12 cellular contexts compared by ENCODE assay signal in genomic region chr19:49559928-49560327, GRCh38. TPM values are rescaled to one million over a fixed set of nuclear protein-coding genes. Genes with fewer than 3 reads are reported as not detected.
A peak's percentile ranks its signal among the peaks of the same experiment; 100 is the strongest.
DNase-seq lines count a peak whose midpoint lies in the region; ATAC-seq and TF ChIP-seq lines count a peak whose summit lies in the region.
"Had no signal": no experiment of that assay in that cellular context is flagged by ENCODE, and none has a peak within 500 bp of the region (broad histone marks: within the 10 kb centered on the region; RNA-seq: fewer than 3 reads in every experiment).

No MANE protein-coding gene starts in this region.

- peaks cover 48% of the 10 kb centered on the region for H3K36me3 Mint-ChIP-seq in activated CD8-positive, alpha-beta memory T cell treated with anti-CD3 and anti-CD28 coated beads, Interleukin-2, amount 10 ng/mL, durations not matched to agents 7 days and 5 days
- peaks cover 6% of the 10 kb centered on the region for H3K36me3 Mint-ChIP-seq in glutamatergic neuron (ENCODE audit: unreplicated experiment)
- H3K36me3 Mint-ChIP-seq in Caco-2 (ENCODE audit: insufficient read depth, unreplicated experiment), result peaks cover 63% of the 10 kb centered on the region

- POLR2A ChIA-PET in Caco-2 (lab: Charles Lee), result no interaction called here

- TF ChIP-seq CTCF in glutamatergic neuron (IDR thresholded peaks at IDR 0.05; ENCODE audit: partially characterized antibody, unreplicated experiment) (no peak), spleen (IDR thresholded peaks at IDR 0.05 in 8 of 11, conservative IDR thresholded peaks at IDR 0.05 in 3 of 11) (no peak), Caco-2 (IDR thresholded peaks at IDR 0.05; ENCODE audit: insufficient read depth in 1 of 2, low read depth in 1 of 2, low read length in 1 of 2, severe bottlenecking in 1 of 2, unreplicated experiment in 1 of 2) (no peak)

- H3K27ac ChIP-seq in HUES64 (ENCODE audit: low read depth, low read length), result no peak overlapping the region
- peak overlapping the region in 7 of 8 donors; percentile 44 to 85 (median 60) for H3K27ac ChIP-seq in spleen
- H3K27ac ChIP-seq: lower lobe of right lung had no signal

- H3K9ac ChIP-seq in HUES64 (ENCODE audit: low read depth, low read length), result 0 out of 2 replicates have a peak overlapping the region, but pooled peaks have one; percentile 5

- peaks cover 71% of the 10 kb centered on the region for H3K4me1 Mint-ChIP-seq in activated CD8-positive, alpha-beta memory T cell treated with anti-CD3 and anti-CD28 coated beads, Interleukin-2, amount 10 ng/mL, durations not matched to agents 7 days and 5 days
- H3K4me1 Mint-ChIP-seq in glutamatergic neuron (ENCODE audit: low read depth, unreplicated experiment), result peaks cover 19% of the 10 kb centered on the region
- peaks cover 2% of the 10 kb centered on the region for H3K4me1 Mint-ChIP-seq in Caco-2 (ENCODE audit: low read depth, unreplicated experiment)

- no peak for TF ChIP-seq POLR2A in spleen (IDR thresholded peaks at IDR 0.05)

- intact Hi-C loops in spleen (cut with DNase I; ENCODE audit: low total_unique reads) (no loop called here), Caco-2 (cut with micrococcal nuclease; ENCODE audit: unreplicated experiment) (no loop called here)

- H3K27me3 Mint-ChIP-seq in activated CD8-positive, alpha-beta memory T cell treated with anti-CD3 and anti-CD28 coated beads, Interleukin-2, amount 10 ng/mL, durations not matched to agents 7 days and 5 days, result no peaks in the 10 kb centered on the region
- peaks cover 15% of the 10 kb centered on the region for H3K27me3 Mint-ChIP-seq in glutamatergic neuron (ENCODE audit: unreplicated experiment)
- H3K27me3 Mint-ChIP-seq in Caco-2 (ENCODE audit: insufficient read depth, unreplicated experiment), result no peaks in the 10 kb centered on the region

- no peaks in the 10 kb centered on the region for H3K9me3 Mint-ChIP-seq in activated CD8-positive, alpha-beta memory T cell treated with anti-CD3 and anti-CD28 coated beads, Interleukin-2, amount 10 ng/mL, durations not matched to agents 7 days and 5 days (ENCODE audit: low read depth)
- H3K9me3 Mint-ChIP-seq in glutamatergic neuron (ENCODE audit: unreplicated experiment) (peaks cover 8% of the 10 kb centered on the region), Caco-2 (ENCODE audit: unreplicated experiment) (no peaks in the 10 kb centered on the region)

- no peaks in the 10 kb centered on the region for H3K27me3 ChIP-seq in HUES64 (ENCODE audit: insufficient read depth, low read length)
- H3K27me3 ChIP-seq in spleen (replicated peaks in 1 of 7), result no peaks in the 10 kb centered on the region
- no peaks in the 10 kb centered on the region for H3K27me3 ChIP-seq in Caco-2 (replicated peaks; ENCODE audit: control insufficient read depth, insufficient read depth, low read length)

- WGBS in HUES64, result 82% methylated on average over 15 of the region's 15 CpGs
- 68 to 86% (median 82%) methylated on average over 11 to 15 of the region's 15 CpGs for WGBS in spleen, 5 donors

- ATAC-seq in activated CD8-positive, alpha-beta memory T cell treated with anti-CD3 and anti-CD28 coated beads, Interleukin-2, amount 10 ng/mL, durations not matched to agents 7 days and 5 days, result peak; percentile 14
- ATAC-seq in GM21381 (IDR thresholded peaks at IDR 0.05; ENCODE audit: unreplicated experiment) (no peak), HG03045 (IDR thresholded peaks at IDR 0.05; ENCODE audit: unreplicated experiment) (no peak)

- CTCF ChIA-PET in activated CD8-positive, alpha-beta memory T cell treated with anti-CD3 and anti-CD28 coated beads, Interleukin-2, amount 10 ng/mL, durations not matched to agents 7 days and 5 days (lab: Charles Lee), result interaction anchor here (1.7 to 19.1 kb wide), 4 partner anchors 9 to 57 kb away, joined by 7 to 325 read pairs (median 84); no protein-coding TSS in a partner anchor
- CTCF ChIA-PET in Caco-2 (lab: Charles Lee), result interaction anchor here (1.8 kb wide), 1 partner anchor 13 kb away, joined by 5 read pairs; no protein-coding TSS in a partner anchor

- H3K27ac Mint-ChIP-seq in activated CD8-positive, alpha-beta memory T cell treated with anti-CD3 and anti-CD28 coated beads, Interleukin-2, amount 10 ng/mL, durations not matched to agents 7 days and 5 days, result peak overlapping the region; percentile 88
- H3K27ac Mint-ChIP-seq in glutamatergic neuron (ENCODE audit: unreplicated experiment), result peak overlapping the region; percentile 91
- no peak overlapping the region for H3K27ac Mint-ChIP-seq in Caco-2 (ENCODE audit: unreplicated experiment)

- H3K4me1 ChIP-seq in HUES64 (ENCODE audit: insufficient read depth, low read length) (no peaks in the 10 kb centered on the region; the same call in 1 of the 2 replicates), spleen (peaks cover 24 to 95% (median 59%) of the 10 kb centered on the region in 6 donors), Caco-2 (peaks cover under 1% of the 10 kb centered on the region; the same call in 1 of the 2 replicates)

- no peak for DNase-seq in activated CD8-positive, alpha-beta memory T cell treated with anti-CD3 and anti-CD28 coated beads, Interleukin-2, amount 10 ng/mL, durations not matched to agents 7 days and 5 days
- peak; percentile 67 for DNase-seq in glutamatergic neuron
- no peak for DNase-seq in spleen
- no peak for DNase-seq in Caco-2
- DNase-seq in NOMO-1 treated with dmso at 0.1 percent for 144 hours (lab: John Stamatoyannopoulos, UW; ENCODE audit: unreplicated experiment), result no peak
- DNase-seq: DMS 273 treated with DMSO at 0.1 percent for 48 hours, lower lobe of right lung, NCI-H1694 treated with DMSO at 0.1 percent for 48 hours, T1000 had no signal

- H3K4me3 ChIP-seq in HUES64 (ENCODE audit: low read length), result no peak overlapping the region
- H3K4me3 ChIP-seq in spleen, result peak overlapping the region in 4 of 8 donors; percentile 10 to 55 (median 26)
- H3K4me3 ChIP-seq in Caco-2 (ENCODE audit: low read depth, low read length), result no peak overlapping the region
- H3K4me3 ChIP-seq: lower lobe of right lung had no signal

- H3K36me3 ChIP-seq in HUES64 (ENCODE audit: insufficient read depth, low read length) (peaks cover 42% of the 10 kb centered on the region), spleen (peaks cover 0 to 87% (median 45%) of the 10 kb centered on the region in 6 donors), Caco-2 (ENCODE audit: control insufficient read depth, insufficient read depth, low read length) (peaks cover 2% of the 10 kb centered on the region; the same call in 1 of the 2 replicates)

- no TSS peak for BruUV-seq in Caco-2 (replicated peaks; lab: Mats Ljungman, UMichigan)

- H3K4me3 Mint-ChIP-seq in activated CD8-positive, alpha-beta memory T cell treated with anti-CD3 and anti-CD28 coated beads, Interleukin-2, amount 10 ng/mL, durations not matched to agents 7 days and 5 days, result peak overlapping the region; percentile 64
- peak overlapping the region; percentile 83 for H3K4me3 Mint-ChIP-seq in glutamatergic neuron (ENCODE audit: unreplicated experiment)
- no peak overlapping the region for H3K4me3 Mint-ChIP-seq in Caco-2 (ENCODE audit: unreplicated experiment)

- H3K9me3 ChIP-seq in HUES64 (ENCODE audit: insufficient read depth, low read depth, low read length), result no peaks in the 10 kb centered on the region
- H3K9me3 ChIP-seq in spleen, result no peaks in the 10 kb centered on the region
- no peaks in the 10 kb centered on the region for H3K9me3 ChIP-seq in Caco-2
- H3K9me3 ChIP-seq: lower lobe of right lung had no signal

RNA-seq across cellular contexts. Expression of gene NOSIP, which starts 20.4 kb away (rescaled TPM):
- 61.3 TPM for polyA plus RNA-seq in HUES64 (2013, experiment 1 of 2)
- polyA plus RNA-seq in HUES64 (2013, experiment 2 of 2), result 62.8 TPM
- total RNA-seq in activated CD8-positive, alpha-beta memory T cell treated with anti-CD3 and anti-CD28 coated beads, Interleukin-2, amount 10 ng/mL, durations not matched to agents 7 days and 5 days, result 10 to 100 TPM; 77.3 to 96.1 TPM
- total RNA-seq in glutamatergic neuron (ENCODE audit: unreplicated experiment) (94.4 TPM), spleen (10 to 100 TPM; 58.6 to 73.8 (median 70.0) TPM), Caco-2 (2022) (74.7 and 77.7 TPM in 2 replicates)
- 100 to 1,000 TPM; 129 to 152 (median 149) TPM for polyA plus RNA-seq in spleen

RNA-seq across cellular contexts. Expression of gene PRRG2, which starts 21.2 kb away (rescaled TPM):
- polyA plus RNA-seq in HUES64 (2013, experiment 1 of 2), result 1.8 TPM
- 1.5 TPM for polyA plus RNA-seq in HUES64 (2013, experiment 2 of 2)
- total RNA-seq in activated CD8-positive, alpha-beta memory T cell treated with anti-CD3 and anti-CD28 coated beads, Interleukin-2, amount 10 ng/mL, durations not matched to agents 7 days and 5 days, result 1 to 10 TPM in 1 of 2 experiments, under 1 TPM in 1; 0.49 to 2.4 TPM
- total RNA-seq in glutamatergic neuron (ENCODE audit: unreplicated experiment) (0.29 TPM), spleen (1 to 10 TPM in 5 of 7 donors, under 1 TPM in 2; 0.37 to 7.9 (median 1.3) TPM), Caco-2 (2022) (7.7 and 8.4 TPM in 2 replicates)
- polyA plus RNA-seq in spleen, result 1 to 10 TPM in 2 of 3 donors, under 1 TPM in 1; 0.91 to 2.3 (median 1.3) TPM

RNA-seq across cellular contexts. Expression of gene PRR12, which starts 31.1 kb away (rescaled TPM):
- polyA plus RNA-seq in HUES64 (2013, experiment 1 of 2), result 30.1 TPM
- 30.4 TPM for polyA plus RNA-seq in HUES64 (2013, experiment 2 of 2)
- 10 to 100 TPM; 34.8 to 46.5 TPM for total RNA-seq in activated CD8-positive, alpha-beta memory T cell treated with anti-CD3 and anti-CD28 coated beads, Interleukin-2, amount 10 ng/mL, durations not matched to agents 7 days and 5 days
- 39.2 TPM for total RNA-seq in glutamatergic neuron (ENCODE audit: unreplicated experiment)
- 10 to 100 TPM; 18.8 to 44.3 (median 34.6) TPM for total RNA-seq in spleen
- polyA plus RNA-seq in spleen, result 10 to 100 TPM in 1 of 3 donors, 1 to 10 TPM in 2; 3.7 to 21.4 (median 3.9) TPM
- 38.8 and 40.5 TPM in 2 replicates for total RNA-seq in Caco-2 (2022)

RNA-seq across cellular contexts. Expression of gene RCN3, which starts 32.1 kb away (rescaled TPM):
- 3.3 TPM for polyA plus RNA-seq in HUES64 (2013, experiment 1 of 2)
- 3.6 TPM for polyA plus RNA-seq in HUES64 (2013, experiment 2 of 2)
- under 1 TPM; 0.19 to 0.53 TPM for total RNA-seq in activated CD8-positive, alpha-beta memory T cell treated with anti-CD3 and anti-CD28 coated beads, Interleukin-2, amount 10 ng/mL, durations not matched to agents 7 days and 5 days
- total RNA-seq in glutamatergic neuron (ENCODE audit: unreplicated experiment) (2.5 TPM), spleen (10 to 100 TPM; 18.9 to 44.2 (median 42.8) TPM), Caco-2 (2022) (6.6 and 7.0 TPM in 2 replicates)
- polyA plus RNA-seq in spleen, result 10 to 100 TPM; 25.0 to 99.2 (median 89.9) TPM

RNA-seq across cellular contexts. Expression of gene FCGRT, which starts 47.5 kb away (rescaled TPM):
- 14.3 TPM for polyA plus RNA-seq in HUES64 (2013, experiment 1 of 2)
- 24.0 TPM for polyA plus RNA-seq in HUES64 (2013, experiment 2 of 2)
- 1 to 10 TPM; 2.1 to 7.9 TPM for total RNA-seq in activated CD8-positive, alpha-beta memory T cell treated with anti-CD3 and anti-CD28 coated beads, Interleukin-2, amount 10 ng/mL, durations not matched to agents 7 days and 5 days
- 8.9 TPM for total RNA-seq in glutamatergic neuron (ENCODE audit: unreplicated experiment)
- 100 to 1,000 TPM; 273 to 616 (median 435) TPM for total RNA-seq in spleen
- polyA plus RNA-seq in spleen, result 100 to 1,000 TPM; 144 to 364 (median 279) TPM
- 135 and 136 TPM in 2 replicates for total RNA-seq in Caco-2 (2022)
